1 cellular context compared by ENCODE assay signal in genomic region chr5:173917788-173918786, GRCh38.
TF ChIP-seq lines count a peak whose summit lies in the region.

No MANE protein-coding gene starts in this region.

TF ChIP-seq in HEK293, 187 proteins besides CTCF, POLR2A, EP300 and RAD21 (continued from another document):
- no peak for TF ChIP-seq ZNF148 (tag by site-specific recombination; IDR thresholded peaks at IDR 0.05; ENCODE audit: borderline replicate concordance)
- TF ChIP-seq ZFP37 (tag by site-specific recombination; IDR thresholded peaks at IDR 0.05): no peak
- no peak for TF ChIP-seq ZNF155 (tag by site-specific recombination; IDR thresholded peaks at IDR 0.05)
- no peak for TF ChIP-seq ZNF223 (tag by site-specific recombination; IDR thresholded peaks at IDR 0.05)
- no peak for TF ChIP-seq ZBTB1 (tag by site-specific recombination; IDR thresholded peaks at IDR 0.05)
- no peak for TF ChIP-seq ZNF184 (tag by site-specific recombination; IDR thresholded peaks at IDR 0.05)
- no peak for TF ChIP-seq MZF1 (tag by site-specific recombination; IDR thresholded peaks at IDR 0.05; ENCODE audit: borderline replicate concordance)
- 0 out of 2 replicates have a peak, but pooled peaks have one; percentile 49 for TF ChIP-seq KLF17 (tag by site-specific recombination; IDR thresholded peaks at IDR 0.05)
- TF ChIP-seq ZNF335 (tag by site-specific recombination; conservative IDR thresholded peaks at IDR 0.05): peak; percentile 85
- TF ChIP-seq TRIM28 (IDR thresholded peaks at IDR 0.05; ENCODE audit: borderline replicate concordance, low read length): peak; percentile 38; the same call in 1 of the 2 replicates
- no peak for TF ChIP-seq ZSCAN23 (tag by site-specific recombination; IDR thresholded peaks at IDR 0.05)
- TF ChIP-seq ZNF510 (tag by site-specific recombination; IDR thresholded peaks at IDR 0.05; ENCODE audit: insufficient replicate concordance): peak; percentile 88
- peak; percentile 48; the same call in 1 of the 2 replicates for TF ChIP-seq ZBTB21 (tag by site-specific recombination; IDR thresholded peaks at IDR 0.05)
- no peak for TF ChIP-seq BCL11A (tag by site-specific recombination; IDR thresholded peaks at IDR 0.05; ENCODE audit: low read depth)
- no peak for TF ChIP-seq ZNF843 (tag by site-specific recombination; IDR thresholded peaks at IDR 0.05)
- TF ChIP-seq ZNF580 (tag by site-specific recombination; IDR thresholded peaks at IDR 0.05): 0 out of 2 replicates have a peak, but pooled peaks have one; percentile 27
- 0 out of 2 replicates have a peak, but pooled peaks have one; percentile 14 for TF ChIP-seq ZNF561 (tag by site-specific recombination; IDR thresholded peaks at IDR 0.05; ENCODE audit: borderline replicate concordance)
- no peak for TF ChIP-seq MEIS1 (CRISPR knock-in tag; IDR thresholded peaks at IDR 0.05; ENCODE audit: borderline replicate concordance)
- TF ChIP-seq ZNF366 (tag by site-specific recombination; conservative IDR thresholded peaks at IDR 0.05): no peak
- no peak for TF ChIP-seq GLI4 (tag by site-specific recombination; IDR thresholded peaks at IDR 0.05)
- 0 out of 2 replicates have a peak, but pooled peaks have one; percentile 16 for TF ChIP-seq WT1 (tag by site-specific recombination; IDR thresholded peaks at IDR 0.05)
- no peak for TF ChIP-seq ZNF677 (tag by site-specific recombination; IDR thresholded peaks at IDR 0.05)
- TF ChIP-seq ZNF280C (tag by site-specific recombination; IDR thresholded peaks at IDR 0.05): no peak
- no peak for TF ChIP-seq ZNF792 (tag by site-specific recombination; IDR thresholded peaks at IDR 0.05)
- TF ChIP-seq ZNF501 (tag by site-specific recombination; IDR thresholded peaks at IDR 0.05): 0 out of 2 replicates have a peak, but pooled peaks have one; percentile 21
